Comparison of ENCODE assay signal across 26 cellular contexts in the genomic region with DNA sequence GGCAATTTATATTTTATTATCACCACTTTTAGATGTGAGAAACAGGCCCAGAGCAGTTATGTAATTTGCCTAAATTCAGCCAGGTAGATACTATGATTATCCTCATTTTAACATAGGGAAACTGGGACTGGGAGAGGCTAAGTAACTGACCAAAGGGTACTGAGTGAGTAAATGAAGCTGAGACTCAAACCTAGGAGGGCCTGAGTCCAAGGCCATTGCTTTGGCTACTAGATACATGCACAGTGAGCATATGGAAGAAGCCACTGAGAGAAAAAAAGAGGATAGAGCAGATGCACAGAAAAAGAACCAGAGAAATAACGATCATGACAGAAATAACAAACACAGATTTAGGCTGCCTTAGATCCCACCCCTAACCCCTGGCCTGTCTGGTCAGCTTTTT. TPM values are rescaled to one million over a fixed set of nuclear protein-coding genes. Genes with fewer than 3 reads are reported as not detected.
A peak's percentile ranks its signal among the peaks of the same experiment; 100 is the strongest.
DNase-seq lines count a peak whose midpoint lies in the region; ATAC-seq and TF ChIP-seq lines count a peak whose summit lies in the region.
"Had no signal": no experiment of that assay in that cellular context is flagged by ENCODE, and none has a peak within 500 bp of the region (broad histone marks: within the 10 kb centered on the region; RNA-seq: fewer than 3 reads in every experiment).

No MANE protein-coding gene starts in this region.

- H3K9ac ChIP-seq in HUES6 (ENCODE audit: low read length) (no peak overlapping the region), endocrine pancreas (ENCODE audit: control insufficient read depth, insufficient read depth, low read length) (no peak overlapping the region)

- TF ChIP-seq CTCF in nephron (IDR thresholded peaks at IDR 0.05; ENCODE audit: unreplicated experiment in 3 of 3) = no peak
- TF ChIP-seq CTCF in stomach (IDR thresholded peaks at IDR 0.05) = no peak

- H3K36me3 Mint-ChIP-seq in nephron (ENCODE audit: low read depth) = peaks cover 57% of the 10 kb centered on the region

- H3K4me3 ChIP-seq in HUES6 (ENCODE audit: low read depth, low read length) = no peak overlapping the region
- H3K4me3 ChIP-seq in endocrine pancreas (ENCODE audit: control insufficient read depth, insufficient read depth, low read length) = peak overlapping the region; percentile 44
- no peak overlapping the region for H3K4me3 ChIP-seq in stomach
- H3K4me3 ChIP-seq: dorsolateral prefrontal cortex, PC-9, smooth muscle cell, suprapubic skin, uterus had no signal

- no peaks in the 10 kb centered on the region for H3K27me3 Mint-ChIP-seq in nephron (ENCODE audit: low read depth)
- H3K27me3 Mint-ChIP-seq: activated naive CD8-positive, alpha-beta T cell treated with anti-CD3 and anti-CD28 coated beads, Interleukin-2, amount 50 U/mL, for 24 hours; central memory CD8-positive, alpha-beta T cell had no signal

- no peak for TF ChIP-seq POLR2A in stomach (IDR thresholded peaks at IDR 0.05)

- H3K27me3 ChIP-seq in HUES6 (ENCODE audit: control insufficient read depth, insufficient read depth, low read length) = no peaks in the 10 kb centered on the region
- no peaks in the 10 kb centered on the region for H3K27me3 ChIP-seq in endocrine pancreas (ENCODE audit: control insufficient read depth, insufficient read depth, low read length)
- H3K27me3 ChIP-seq in stomach = no peaks in the 10 kb centered on the region
- H3K27me3 ChIP-seq: dorsolateral prefrontal cortex, suprapubic skin, uterus had no signal

- H3K4me1 ChIP-seq in HUES6 (ENCODE audit: control insufficient read depth, insufficient read depth, low read length) (peaks cover 2% of the 10 kb centered on the region; the same call in 1 of the 2 replicates), endocrine pancreas (ENCODE audit: control insufficient read depth, insufficient read depth, low read length) (peaks cover 36% of the 10 kb centered on the region), stomach (peaks cover 0 to 44% (median 20%) of the 10 kb centered on the region in 4 donors)
- H3K4me1 ChIP-seq: suprapubic skin, uterus had no signal

- H3K36me3 ChIP-seq in HUES6 (ENCODE audit: control insufficient read depth, insufficient read depth, low read length) = peaks cover 23% of the 10 kb centered on the region
- no peaks in the 10 kb centered on the region for H3K36me3 ChIP-seq in endocrine pancreas (ENCODE audit: control insufficient read depth, insufficient read depth, low read length)
- peaks cover 7 to 55% (median 34%) of the 10 kb centered on the region in 4 donors for H3K36me3 ChIP-seq in stomach
- H3K36me3 ChIP-seq: uterus had no signal

- DNase-seq in stomach (no peak), COLO829 (ENCODE audit: low spot score) (no peak), NCI-H510A (lab: John Stamatoyannopoulos, UW) (no peak)
- DNase-seq: activated CD4-positive, alpha-beta T cell treated with anti-CD3 and anti-CD28 coated beads for 4 hours; activated naive CD8-positive, alpha-beta T cell treated with anti-CD3 and anti-CD28 coated beads, Interleukin-2, amount 50 U/mL, for 24 hours; activated T-cell treated with anti-CD3 and anti-CD28 coated beads, Interleukin-2, amount 50 U/mL, for 4 hours; dorsolateral prefrontal cortex; EL; head of caudate nucleus; NCI-H1048; NCI-H1694 treated with DMSO at 0.1 percent for 48 hours; PC-9; stimulated activated CD4-positive, alpha-beta T cell treated with anti-CD3 and anti-CD28 coated beads, Interleukin-2, amount 100 ng/mL, for 24 hours; T-helper 2 cell; uterus had no signal

- H3K4me3 Mint-ChIP-seq in nephron = no peak overlapping the region
- H3K4me3 Mint-ChIP-seq: activated naive CD8-positive, alpha-beta T cell treated with anti-CD3 and anti-CD28 coated beads, Interleukin-2, amount 50 U/mL, for 24 hours; activated T-cell treated with anti-CD3 and anti-CD28 coated beads, Interleukin-2, amount 50 U/mL, for 4 hours; CD14-positive monocyte; central memory CD8-positive, alpha-beta T cell had no signal

- no peak for ATAC-seq in GM21737 (IDR thresholded peaks at IDR 0.05; ENCODE audit: unreplicated experiment)
- ATAC-seq: activated naive CD8-positive, alpha-beta T cell treated with anti-CD3 and anti-CD28 coated beads, Interleukin-2, amount 50 U/mL, for 24 hours; activated T-cell treated with anti-CD3 and anti-CD28 coated beads, Interleukin-2, amount 50 U/mL, for 4 hours; Right ventricle myocardium inferior; SK-N-SH treated with all-trans-retinoic acid at 6 μM for 48 hours had no signal

- intact Hi-C loops in stomach (cut with DNase I; ENCODE audit: low total_unique reads) = no loop called here

- H3K9me3 ChIP-seq in HUES6 (ENCODE audit: control insufficient read depth, insufficient read depth, low read depth, low read length) = no peaks in the 10 kb centered on the region
- H3K9me3 ChIP-seq in endocrine pancreas (ENCODE audit: control insufficient read depth, low read length) = no peaks in the 10 kb centered on the region
- H3K9me3 ChIP-seq in stomach = no peaks in the 10 kb centered on the region
- H3K9me3 ChIP-seq: suprapubic skin, uterus had no signal

- TF ChIP-seq EP300 in stomach (IDR thresholded peaks at IDR 0.05) = no peak

- peak overlapping the region in 2 of 3 experiments; percentile 1 to 62 for H3K27ac Mint-ChIP-seq in nephron
- H3K27ac Mint-ChIP-seq: activated naive CD8-positive, alpha-beta T cell treated with anti-CD3 and anti-CD28 coated beads, Interleukin-2, amount 50 U/mL, for 24 hours had no signal

- WGBS in stomach, 5 donors = 26 to 37% (median 32%) methylated on average over 1 of the region's 1 CpG

- peaks cover 29% of the 10 kb centered on the region for H3K4me1 Mint-ChIP-seq in nephron

- H3K9me3 Mint-ChIP-seq in nephron = no peaks in the 10 kb centered on the region
- H3K9me3 Mint-ChIP-seq: activated naive CD8-positive, alpha-beta T cell treated with anti-CD3 and anti-CD28 coated beads, Interleukin-2, amount 50 U/mL, for 24 hours; activated T-cell treated with anti-CD3 and anti-CD28 coated beads, Interleukin-2, amount 50 U/mL, for 4 hours; central memory CD8-positive, alpha-beta T cell had no signal

- H3K27ac ChIP-seq in HUES6 (ENCODE audit: low read depth, low read length) = 0 out of 2 replicates have a peak overlapping the region, but pooled peaks have one; percentile 23
- H3K27ac ChIP-seq in stomach = peak overlapping the region in 4 of 5 donors; percentile 4 to 39 (median 14)
- H3K27ac ChIP-seq: HL-60, PC-9, suprapubic skin, uterus had no signal

RNA-seq across cellular contexts. Expression of a gene that starts 33.6 kb away (rescaled TPM):
- total RNA-seq in stomach = 10 to 100 TPM in 4 of 5 donors, 1 to 10 TPM in 1; 4.6 to 30.6 (median 22.9) TPM
- 1 to 10 TPM; 3.3 to 4.6 (median 4.4) TPM for polyA plus RNA-seq in stomach
